In genomic region chr6:38579010-38579628, GRCh38 we compare ENCODE assay signal across 1 cellular context.
TF ChIP-seq lines count a peak whose summit lies in the region.

No MANE protein-coding gene starts in this region.

TF ChIP-seq in H1, 55 proteins besides CTCF, POLR2A, EP300 and RAD21 (continued from another document):
- no peak for TF ChIP-seq ATF2 (IDR thresholded peaks at IDR 0.05; ENCODE audit: low read length)
- TF ChIP-seq SIRT6 (IDR thresholded peaks at IDR 0.05; ENCODE audit: low read length) = no peak
- no peak for TF ChIP-seq JUND (IDR thresholded peaks at IDR 0.05; ENCODE audit: low read length)
- TF ChIP-seq HDAC6 (IDR thresholded peaks at IDR 0.05; ENCODE audit: low read depth, low read length) = no peak
- no peak for TF ChIP-seq SP1 (IDR thresholded peaks at IDR 0.05; ENCODE audit: low read depth, low read length)
